ENCODE assay signal across 9 cellular contexts in the genomic region with DNA sequence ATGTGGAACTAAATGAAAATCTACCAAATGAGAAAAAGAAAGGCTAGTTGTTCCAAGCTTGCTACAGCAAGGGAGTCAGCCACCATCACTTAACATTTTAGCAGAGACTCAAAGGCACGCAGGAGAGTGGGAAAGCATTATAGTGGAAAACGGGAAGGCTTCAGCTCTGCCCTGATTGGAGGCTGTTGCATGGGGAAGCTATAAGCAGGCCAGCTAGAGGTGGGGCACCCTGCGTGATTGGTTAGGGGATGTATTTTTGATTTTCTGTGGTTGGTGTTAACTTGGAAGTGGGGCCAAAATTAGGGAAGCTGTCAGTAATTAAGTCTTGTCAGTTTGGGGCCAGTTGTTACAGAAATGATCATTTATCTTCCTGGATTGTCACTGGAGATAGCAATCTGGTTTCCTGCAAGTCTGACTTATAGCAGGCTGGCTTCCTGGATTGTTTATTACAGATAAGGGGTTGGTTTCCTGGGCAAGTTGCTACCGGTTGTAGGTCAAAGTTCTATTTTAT.
DNase-seq lines count a peak whose midpoint lies in the region; FAIRE-seq and TF ChIP-seq lines count a peak whose summit lies in the region.
"Had no signal": no experiment of that assay in that cellular context is flagged by ENCODE, and none has a peak within 500 bp of the region (broad histone marks: within the 10 kb centered on the region; RNA-seq: fewer than 3 reads in every experiment).

No MANE protein-coding gene starts in this region.

- H3K27ac Mint-ChIP-seq in Calu3 (ENCODE audit: unreplicated experiment): peak overlapping the region; percentile 88

- H3K4me3 Mint-ChIP-seq in Calu3 (ENCODE audit: low read depth, unreplicated experiment): peak overlapping the region; percentile 36

- TF ChIP-seq CTCF in Calu3 (IDR thresholded peaks at IDR 0.05; ENCODE audit: unreplicated experiment) (no peak), parathyroid adenoma (IDR thresholded peaks at IDR 0.05) (no peak), D721Med (IDR thresholded peaks at IDR 0.05; ENCODE audit: insufficient read depth, missing control alignments) (no peak), ascending aorta (IDR thresholded peaks at IDR 0.05) (no peak)

- no peak overlapping the region for H3K4me2 ChIP-seq in parathyroid adenoma (ENCODE audit: low read length)

- DNase-seq in Calu3: no peak
- peak; percentile 98 for DNase-seq in NOMO-1 treated with DMSO at 0.1 percent for 48 hours (lab: John Stamatoyannopoulos, UW; ENCODE audit: unreplicated experiment)
- peak; percentile 52 for DNase-seq in ecto neural progenitor cell (ENCODE audit: low spot score)
- DNase-seq in NCI-H1436 (lab: John Stamatoyannopoulos, UW): no peak
- no peak for DNase-seq in D721Med (ENCODE audit: insufficient read length, low spot score)
- DNase-seq in activated CD4-positive, alpha-beta T cell treated with anti-CD3 and anti-CD28 coated beads for 4 hours: no peak
- no peak for DNase-seq in ascending aorta (ENCODE audit: low spot score in 2 of 2)
- DNase-seq: cortex of kidney had no signal

- no TSS peak for BruUV-seq in Calu3 (replicated peaks; lab: Mats Ljungman, UMichigan)

- H3K9ac ChIP-seq in parathyroid adenoma: no peak overlapping the region

- no peak for FAIRE-seq in D721Med (lab: Jason Lieb, UNC)

- H3K4me3 ChIP-seq in parathyroid adenoma (ENCODE audit: low read depth, low read length): no peak overlapping the region
- no peak overlapping the region for H3K4me3 ChIP-seq in ascending aorta

- intact Hi-C loops in Calu3 (cut with micrococcal nuclease; ENCODE audit: unreplicated experiment) (loop anchor here (1.0 to 5.0 kb wide), 4 partner anchors 22 to 96 kb away; a partner anchor contains a TSS), ascending aorta (cut with DNase I) (no loop called here)

- H3K27ac ChIP-seq in parathyroid adenoma: no peak overlapping the region
- peak overlapping the region in 1 of 2 donors; percentile 37 for H3K27ac ChIP-seq in ascending aorta

- no peaks in the 10 kb centered on the region for H3K9me3 Mint-ChIP-seq in Calu3 (ENCODE audit: low read depth, unreplicated experiment)

- H3K9me3 ChIP-seq in parathyroid adenoma (ENCODE audit: control insufficient read depth, low read length) (no peaks in the 10 kb centered on the region), ascending aorta (no peaks in the 10 kb centered on the region)

- CTCF ChIA-PET in Calu3 (lab: Charles Lee): no interaction called here

- H3K27me3 ChIP-seq in parathyroid adenoma (ENCODE audit: control insufficient read depth, insufficient read depth, low read length) (no peaks in the 10 kb centered on the region), ascending aorta (no peaks in the 10 kb centered on the region)

- H3K27me3 Mint-ChIP-seq in Calu3 (ENCODE audit: unreplicated experiment): no peaks in the 10 kb centered on the region

- no peaks in the 10 kb centered on the region for H3K79me2 ChIP-seq in parathyroid adenoma

- no peaks in the 10 kb centered on the region for H3K36me3 ChIP-seq in parathyroid adenoma (ENCODE audit: control insufficient read depth, insufficient read depth, low read length)
- no peaks in the 10 kb centered on the region for H3K36me3 ChIP-seq in ascending aorta

- H2AFZ ChIP-seq in parathyroid adenoma: peak overlapping the region; percentile 8

- H3K4me1 Mint-ChIP-seq in Calu3 (ENCODE audit: low read depth, unreplicated experiment): peaks cover 69% of the 10 kb centered on the region

- peaks cover 5% of the 10 kb centered on the region for H3K36me3 Mint-ChIP-seq in Calu3 (ENCODE audit: insufficient read depth, unreplicated experiment)

- H3K4me1 ChIP-seq in parathyroid adenoma (no peaks in the 10 kb centered on the region), ascending aorta (peaks cover 0 to 5% of the 10 kb centered on the region in 2 donors)

Comparison
In these comparisons a context has a peak if more than half of its experiments do, and no peak if none do; other contexts are left out.
1. DNase-seq: peak in NOMO-1 treated with DMSO at 0.1 percent for 48 hours (single experiment) and ecto neural progenitor cell (single experiment); none in Calu3 (single experiment), NCI-H1436 (single experiment), D721Med (single experiment), activated CD4-positive, alpha-beta T cell treated with anti-CD3 and anti-CD28 coated beads for 4 hours (0 of 2) and ascending aorta (0 of 2).